In genomic region chr21:35051287-35051818, GRCh38 we compare ENCODE assay signal across 8 cellular contexts. TPM values are rescaled to one million over a fixed set of nuclear protein-coding genes. Genes with fewer than 3 reads are reported as not detected.
DNase-seq lines count a peak whose midpoint lies in the region; ATAC-seq, FAIRE-seq and TF ChIP-seq lines count a peak whose summit lies in the region.

No MANE protein-coding gene starts in this region.

- no peak for FAIRE-seq in bronchial epithelial cell (lab: Jason Lieb, UNC)

- POLR2A ChIA-PET in GM10248 (lab: Yijun Ruan, JAX) = interaction anchor here (0.9 kb wide), 1 partner anchor 163 kb away, joined by 3 read pairs; no protein-coding TSS in a partner anchor

- DNase-seq in GM10248 (ENCODE audit: extremely low spot score) (peak; percentile 58), LNCaP clone FGC (ENCODE audit: low read depth) (peak; percentile 36), bronchial epithelial cell (ENCODE audit: low read depth) (peak; percentile 76), left lobe of liver (ENCODE audit: low spot score) (peak; percentile 88)
- DNase-seq in stimulated activated CD4-positive, alpha-beta T cell treated with anti-CD3 and anti-CD28 coated beads, Interleukin-4, amount 100 ng/mL, for 4 hours = peak; percentile 67 to 82

- no peak overlapping the region for H3K4me3 ChIP-seq in LNCaP clone FGC (ENCODE audit: low read depth, low read length)
- no peak overlapping the region for H3K4me3 ChIP-seq in bronchial epithelial cell (ENCODE audit: low read depth, low read length)

- peak overlapping the region; percentile 54 for H3K27ac ChIP-seq in VCaP

- TF ChIP-seq CTCF in GM10248 (IDR thresholded peaks at IDR 0.05; ENCODE audit: control extremely low read depth, extremely low read depth, low read depth, missing control alignments) (peak; percentile 62), LNCaP clone FGC (IDR thresholded peaks at IDR 0.05; ENCODE audit: control insufficient read depth, extremely low read depth, insufficient read depth) (peak; percentile 47), VCaP (conservative IDR thresholded peaks at IDR 0.05) (no peak), bronchial epithelial cell (IDR thresholded peaks at IDR 0.05; ENCODE audit: insufficient read depth, low read length, severe bottlenecking) (peak; percentile 69)

- peak; percentile 98 for ATAC-seq in left lobe of liver
- ATAC-seq in HG03520 (IDR thresholded peaks at IDR 0.05; ENCODE audit: unreplicated experiment) = no peak
- ATAC-seq in GM19467 (IDR thresholded peaks at IDR 0.05; ENCODE audit: unreplicated experiment) = no peak

- CTCF ChIA-PET in GM10248 (lab: Yijun Ruan, JAX) = interaction anchor here (0.6 to 2.6 kb wide), 18 partner anchors 8 to 392 kb away, joined by 3 to 8 read pairs (median 3); no protein-coding TSS in a partner anchor

- H3K36me3 ChIP-seq in bronchial epithelial cell (ENCODE audit: control insufficient read depth, insufficient read depth, low read length) = no peaks in the 10 kb centered on the region

- no peaks in the 10 kb centered on the region for H3K27me3 ChIP-seq in bronchial epithelial cell (ENCODE audit: control insufficient read depth, insufficient read depth, low read length)

RNA-seq across cellular contexts. Expression of gene RUNX1, which starts 2.3 kb away (rescaled TPM):
- total RNA-seq in bronchial epithelial cell = 10.4 and 11.8 TPM in 2 replicates
- 4.3 TPM for total RNA-seq in left lobe of liver

Comparison
In these comparisons a context has a peak if more than half of its experiments do, and no peak if none do; other contexts are left out.
1. DNase-seq: peak in every context shown above with its lines; median percentile 88 in left lobe of liver; 76 in bronchial epithelial cell; 74 in stimulated activated CD4-positive, alpha-beta T cell treated with anti-CD3 and anti-CD28 coated beads, Interleukin-4, amount 100 ng/mL, for 4 hours; 58 in GM10248; 36 in LNCaP clone FGC.